Comparison of ENCODE assay signal across 8 cellular contexts in genomic region chr3:63911901-63912767, GRCh38. TPM values are rescaled to one million over a fixed set of nuclear protein-coding genes. Genes with fewer than 3 reads are reported as not detected.
DNase-seq lines count a peak whose midpoint lies in the region; ATAC-seq and TF ChIP-seq lines count a peak whose summit lies in the region.

Gene SCAANT1 (minus strand): TSS chr3:63912383.

- H3K27me3 Mint-ChIP-seq in T-cell = no peaks in the 10 kb centered on the region
- H3K27me3 Mint-ChIP-seq in progenitor cell of endocrine pancreas = no peaks in the 10 kb centered on the region

- POLR2A ChIA-PET in HCT116 (lab: Charles Lee) = no interaction called here
- POLR2A ChIA-PET in T-cell (lab: Charles Lee) = interaction anchor here (0.6 to 0.7 kb wide), 2 partner anchors 26 to 60 kb away, joined by 3 to 4 read pairs; no protein-coding TSS in a partner anchor

- no peaks in the 10 kb centered on the region for H4K20me1 ChIP-seq in HCT116 (ENCODE audit: insufficient read depth)
- H4K20me1 ChIP-seq in MM.1S (ENCODE audit: insufficient read depth, low read length) = no peaks in the 10 kb centered on the region

- H3K4me2 ChIP-seq in HCT116 (ENCODE audit: low read length) = peak within 1 kb of the TSS; percentile 89
- peak within 1 kb of the TSS; percentile 85 for H3K4me2 ChIP-seq in MM.1S (ENCODE audit: low read depth, low read length)

- H3F3A ChIP-seq in MM.1S (ENCODE audit: insufficient read depth, low read length) = peaks cover 25% of the 10 kb centered on the region

- TF ChIP-seq CTCF in HCT116 (IDR thresholded peaks at IDR 0.05 in 2 of 3, conservative IDR thresholded peaks at IDR 0.05 in 1 of 3; ENCODE audit: borderline replicate concordance in 1 of 3, insufficient read depth in 1 of 3, low read depth in 2 of 3, low read length in 2 of 3) (no peak), MM.1S (IDR thresholded peaks at IDR 0.05; ENCODE audit: low read length) (no peak), progenitor cell of endocrine pancreas (IDR thresholded peaks at IDR 0.05; ENCODE audit: unreplicated experiment) (peak; percentile 19), upper lobe of right lung (IDR thresholded peaks at IDR 0.05) (no peak)

- ATAC-seq in HCT116 = peak; percentile 80
- peak; percentile 72 to 78 (median 76) for ATAC-seq in T-cell (replicated peaks in 1 of 4)
- peak; percentile 94 for ATAC-seq in left cardiac atrium
- peak; percentile 95 for ATAC-seq in upper lobe of right lung

- CTCF ChIA-PET in HCT116 (lab: Charles Lee) (interaction anchor here (0.6 kb wide), 1 partner anchor 10 kb away, joined by 3 read pairs; no protein-coding TSS in a partner anchor), T-cell (lab: Charles Lee) (interaction anchor here (1.2 to 1.6 kb wide), 3 partner anchors 56 to 67 kb away, joined by 3 to 6 read pairs (median 6); no protein-coding TSS in a partner anchor)

- H3K27ac ChIP-seq in HCT116 (ENCODE audit: low read depth, low read length) = peak within 1 kb of the TSS; percentile 91
- H3K27ac ChIP-seq in MM.1S (ENCODE audit: low read length) = peak within 1 kb of the TSS; percentile 79; the same call in 1 of the 2 replicates
- peak within 1 kb of the TSS; percentile 96 for H3K27ac ChIP-seq in upper lobe of right lung

- H3K79me2 ChIP-seq in HCT116 (ENCODE audit: insufficient read depth, low read length) (peaks cover 49% of the 10 kb centered on the region), MM.1S (ENCODE audit: low read length) (peaks cover 38% of the 10 kb centered on the region)

- H3K4me3 ChIP-seq in HCT116 (replicated peaks in 1 of 2; ENCODE audit: low read depth in 1 of 2, low read length in 2 of 2) (peak within 1 kb of the TSS; percentile 63 to 74), MM.1S (ENCODE audit: low read length) (peak within 1 kb of the TSS; percentile 71), upper lobe of right lung (peak within 1 kb of the TSS; percentile 80)

- DNase-seq in HCT116 (ENCODE audit: low read depth, low spot score) (peak; percentile 62), MM.1S (peak; percentile 88), T-cell (peak; percentile 65 to 84 (median 75)), amniotic epithelial cell (ENCODE audit: low read depth) (peak; percentile 89), left cardiac atrium (peak; percentile 94), progenitor cell of endocrine pancreas (ENCODE audit: low spot score, unreplicated experiment) (peak; percentile 73), upper lobe of right lung (peak; percentile 96)

- intact Hi-C loops in HCT116 (cut with micrococcal nuclease) (loop anchor here (5.0 kb wide), 1 partner anchor 50 kb away; the partner anchor contains the start of genes ATXN7 and THOC7), left cardiac atrium (cut with DNase I) (no loop called here), upper lobe of right lung (cut with DNase I) (no loop called here)

- RAD21 ChIA-PET in HCT116 (lab: Charles Lee; ENCODE audit: low non-redundant PET in 1 of 2, low total read pairs in 2 of 2, uncharacterized antibody in 2 of 2, unreplicated experiment in 2 of 2) = interaction anchor here in 1 of 2 experiments (0.6 kb wide), 1 partner anchor 14 kb away, joined by 3 read pairs; no protein-coding TSS in a partner anchor

- H3K9me3 Mint-ChIP-seq in T-cell (no peaks in the 10 kb centered on the region), progenitor cell of endocrine pancreas (ENCODE audit: low read depth) (no peaks in the 10 kb centered on the region)

- no TSS peak for BruUV-seq in HCT116 (replicated peaks; lab: Mats Ljungman, UMichigan)

- peak within 1 kb of the TSS; percentile 86 to 89 (median 86) for H3K4me3 Mint-ChIP-seq in T-cell
- peak within 1 kb of the TSS; percentile 86 for H3K4me3 Mint-ChIP-seq in progenitor cell of endocrine pancreas (ENCODE audit: low read depth)

- H3K9me3 ChIP-seq in HCT116 (ENCODE audit: control insufficient read depth in 1 of 2, insufficient read depth in 1 of 2, low read depth in 1 of 2, low read length in 2 of 2) (no peaks in the 10 kb centered on the region), MM.1S (replicated peaks; ENCODE audit: insufficient read depth, low read length) (no peaks in the 10 kb centered on the region), upper lobe of right lung (no peaks in the 10 kb centered on the region)

- H3K36me3 ChIP-seq in HCT116 (ENCODE audit: control insufficient read depth in 1 of 2, insufficient read depth in 2 of 2, low read length in 2 of 2) = 0 out of 4 replicates have a peak, but pooled peaks cover 0 to 5% of the 10 kb centered on the region in 2 experiments
- no peaks in the 10 kb centered on the region for H3K36me3 ChIP-seq in MM.1S (replicated peaks; ENCODE audit: insufficient read depth, low read length)
- peaks cover 21% of the 10 kb centered on the region for H3K36me3 ChIP-seq in upper lobe of right lung

- peak; percentile 49 for TF ChIP-seq POLR2A in GM10847 (IDR thresholded peaks at IDR 0.05; ENCODE audit: extremely low read depth, insufficient read length)
- TF ChIP-seq POLR2A in HCT116 (IDR thresholded peaks at IDR 0.05; ENCODE audit: borderline replicate concordance, extremely low read depth, insufficient read depth, insufficient read length) = peak; percentile 16

- H2AFZ ChIP-seq in HCT116 (ENCODE audit: low read depth, low read length, poor library complexity, severe bottlenecking) (no peak within 1 kb of the TSS), MM.1S (ENCODE audit: low read length) (peak within 1 kb of the TSS; percentile 49)

- H3K9me2 ChIP-seq in HCT116 (ENCODE audit: insufficient read depth) (no peaks in the 10 kb centered on the region), MM.1S (replicated peaks; ENCODE audit: insufficient read depth, low read length) (no peaks in the 10 kb centered on the region)

- H3K27ac Mint-ChIP-seq in T-cell (peak within 1 kb of the TSS; percentile 95 to 97), progenitor cell of endocrine pancreas (peak within 1 kb of the TSS; percentile 94)

- peaks cover 12 to 25% of the 10 kb centered on the region in 2 experiments; a peak in 3 of 4 replicates for H3K4me1 ChIP-seq in HCT116 (ENCODE audit: control insufficient read depth in 1 of 2, insufficient read depth in 2 of 2, low read length in 2 of 2)
- peaks cover 21% of the 10 kb centered on the region for H3K4me1 ChIP-seq in MM.1S (ENCODE audit: low read length)
- H3K4me1 ChIP-seq in upper lobe of right lung = peaks cover 23% of the 10 kb centered on the region

- H3K36me3 Mint-ChIP-seq in T-cell = peaks cover 11% of the 10 kb centered on the region
- H3K36me3 Mint-ChIP-seq in progenitor cell of endocrine pancreas (ENCODE audit: insufficient read depth) = peaks cover 13% of the 10 kb centered on the region

- H3K27me3 ChIP-seq in HCT116 (ENCODE audit: insufficient read depth, low read length) = no peaks in the 10 kb centered on the region
- H3K27me3 ChIP-seq in MM.1S (replicated peaks; ENCODE audit: insufficient read depth, low read length) = no peaks in the 10 kb centered on the region
- H3K27me3 ChIP-seq in upper lobe of right lung = no peaks in the 10 kb centered on the region

- no peak for TF ChIP-seq RAD21 in HCT116 (IDR thresholded peaks at IDR 0.05; ENCODE audit: low read depth)

- peak within 1 kb of the TSS; percentile 79 for H3K9ac ChIP-seq in HCT116 (ENCODE audit: low read length)
- H3K9ac ChIP-seq in MM.1S (ENCODE audit: low read length) = peak within 1 kb of the TSS; percentile 69

- H3K4me1 Mint-ChIP-seq in T-cell (peaks cover 27 to 53% (median 47%) of the 10 kb centered on the region in 3 donors), progenitor cell of endocrine pancreas (ENCODE audit: low read depth) (peaks cover 17% of the 10 kb centered on the region)

TF ChIP-seq in HCT116, 20 proteins besides CTCF, POLR2A, EP300 and RAD21 (continues in another document):
- TF ChIP-seq POLR2AphosphoS5 (IDR thresholded peaks at IDR 0.05; ENCODE audit: low read depth, low read length) (no peak; the same call in 1 of the 2 replicates), SP1 (IDR thresholded peaks at IDR 0.05; ENCODE audit: low read depth) (peak; percentile 35), EGR1 (IDR thresholded peaks at IDR 0.05; ENCODE audit: low read depth) (peak; percentile 37), TCF7L2 (IDR thresholded peaks at IDR 0.05; ENCODE audit: borderline replicate concordance, extremely low read depth, insufficient read depth, insufficient read length) (no peak), SRF (IDR thresholded peaks at IDR 0.05; ENCODE audit: low read depth) (no peak; the same call in 1 of the 2 replicates), SIN3A (IDR thresholded peaks at IDR 0.05; ENCODE audit: low read depth) (peak; percentile 72), ATF3 (IDR thresholded peaks at IDR 0.05) (no peak), CBX3 (IDR thresholded peaks at IDR 0.05; ENCODE audit: low read depth) (0 out of 2 replicates have a peak, but pooled peaks have one; percentile 47), MAX (IDR thresholded peaks at IDR 0.05) (peak; percentile 66), YY1 (IDR thresholded peaks at IDR 0.05; ENCODE audit: extremely low read depth, insufficient replicate concordance, low read depth, low read length) (peak; percentile 72), CEBPB (IDR thresholded peaks at IDR 0.05; ENCODE audit: low read depth) (no peak), ZBTB33 (IDR thresholded peaks at IDR 0.05; ENCODE audit: extremely low read depth, insufficient replicate concordance, low read length) (no peak)

RNA-seq across cellular contexts. Expression of gene SCAANT1, which starts in this region (rescaled TPM):
- not detected for total RNA-seq in HCT116 (2021; ENCODE audit: unreplicated experiment)
- polyA plus RNA-seq in HCT116 (2012) = 1.9 and 2.4 TPM in 2 replicates
- 1 to 10 TPM in 1 of 5 donors, not detected in 4; 5.7 TPM for total RNA-seq in T-cell
- total RNA-seq in left cardiac atrium = not detected
- total RNA-seq in progenitor cell of endocrine pancreas = not detected in 2 replicates
- not detected for total RNA-seq in upper lobe of right lung

Comparison
In these comparisons a context has a peak if more than half of its experiments do, and no peak if none do; other contexts are left out.
1. Peak in every context shown above with its lines: DNase-seq, ATAC-seq, H3K4me3 ChIP-seq and H3K27ac ChIP-seq.
2. Peak in DNase-seq and ATAC-seq in left cardiac atrium; RNA of the gene not detected or under 1 TPM.
3. Peak in DNase-seq in progenitor cell of endocrine pancreas; RNA of the gene not detected or under 1 TPM.
4. Peak in DNase-seq, ATAC-seq, H3K4me3 ChIP-seq and H3K27ac ChIP-seq in upper lobe of right lung; RNA of the gene not detected or under 1 TPM.